Comparison of ENCODE assay signal across 22 cellular contexts in genomic region chr14:94348836-94349235, GRCh38. TPM values are rescaled to one million over a fixed set of nuclear protein-coding genes. Genes with fewer than 3 reads are reported as not detected.
DNase-seq lines count a peak whose midpoint lies in the region; ATAC-seq, FAIRE-seq and TF ChIP-seq lines count a peak whose summit lies in the region.
"Had no signal": no experiment of that assay in that cellular context is flagged by ENCODE, and none has a peak within 500 bp of the region (broad histone marks: within the 10 kb centered on the region; RNA-seq: fewer than 3 reads in every experiment).

No MANE protein-coding gene starts in this region.

- intact Hi-C loops in HepG2 (cut with micrococcal nuclease; ENCODE audit: unreplicated experiment), result no loop called here
- intact Hi-C loops in right lobe of liver (cut with DNase I), result no loop called here
- intact Hi-C loops in esophagus muscularis mucosa (cut with DNase I), result no loop called here

- POLR2A ChIA-PET in HepG2 (lab: Yijun Ruan, JAX), result interaction anchor here (1.4 to 1.7 kb wide), 2 partner anchors 28 to 56 kb away, joined by 4 read pairs; partner anchors contain the start of gene SERPINA10

- no TSS peak for BruUV-seq in HepG2 (replicated peaks; lab: Mats Ljungman, UMichigan)

- H3K27me3 ChIP-seq in HepG2 (ENCODE audit: control insufficient read depth in 1 of 2, insufficient read depth in 2 of 2, low read length in 2 of 2) (no peaks in the 10 kb centered on the region; a peak in 1 of 5 replicates), right lobe of liver (no peaks in the 10 kb centered on the region), esophagus muscularis mucosa (peaks cover 0 to 20% (median 0%) of the 10 kb centered on the region in 4 donors), small intestine (ENCODE audit: control insufficient read depth in 2 of 2, insufficient read depth in 2 of 2, low read length in 2 of 2) (peaks cover 0 to 2% of the 10 kb centered on the region in 2 donors)

- ATAC-seq in HepG2 (no peak), right lobe of liver (no peak), T-helper 17 cell (no peak)
- ATAC-seq: GM12878 had no signal

- H3K36me3 Mint-ChIP-seq in T-helper 17 cell (ENCODE audit: low read depth), result no peaks in the 10 kb centered on the region
- H3K36me3 Mint-ChIP-seq: CD4-positive, alpha-beta memory T cell had no signal

- peak overlapping the region; percentile 72 for H3K27ac Mint-ChIP-seq in T-helper 17 cell

- no peak for TF ChIP-seq RAD21 in HepG2 (CRISPR knock-in tag; IDR thresholded peaks at IDR 0.05)

- H3K4me3 Mint-ChIP-seq in T-helper 17 cell, result no peak overlapping the region
- H3K4me3 Mint-ChIP-seq: CD4-positive, alpha-beta memory T cell had no signal

- CTCF ChIA-PET in HepG2 (lab: Yijun Ruan, JAX; ENCODE audit: low intra/inter-chr PET ratio, low total read pairs), result no interaction called here

- H3K4me2 ChIP-seq in HepG2 (ENCODE audit: low read depth, low read length), result no peak overlapping the region

- H3K79me2 ChIP-seq in HepG2 (ENCODE audit: insufficient read depth, low read length), result no peaks in the 10 kb centered on the region

- H3K27me3 Mint-ChIP-seq in T-helper 17 cell, result no peaks in the 10 kb centered on the region

- FAIRE-seq in HepG2 (lab: Jason Lieb, UNC), result no peak
- no peak for FAIRE-seq in HTR-8/SVneo (lab: Jason Lieb, UNC)
- FAIRE-seq in small intestine (lab: Jason Lieb, UNC), result no peak
- FAIRE-seq: GM12878, GM19239, H1 had no signal

- H3K9ac ChIP-seq in HepG2 (ENCODE audit: insufficient read depth, low read depth, low read length), result no peak overlapping the region
- H3K9ac ChIP-seq: GM23248 had no signal

- H3K36me3 ChIP-seq in HepG2 (replicated peaks in 1 of 2; ENCODE audit: control insufficient read depth in 1 of 2, insufficient read depth in 2 of 2, low read length in 2 of 2), result no peaks in the 10 kb centered on the region
- H3K36me3 ChIP-seq in right lobe of liver, result no peaks in the 10 kb centered on the region
- no peaks in the 10 kb centered on the region for H3K36me3 ChIP-seq in esophagus muscularis mucosa
- H3K36me3 ChIP-seq in small intestine (ENCODE audit: control insufficient read depth in 2 of 2, insufficient read depth in 2 of 2, low read length in 2 of 2), result no peaks in the 10 kb centered on the region

- no peak for DNase-seq in HepG2 (ENCODE audit: low spot score)
- no peak for DNase-seq in right lobe of liver
- no peak for DNase-seq in T-helper 17 cell
- DNase-seq in esophagus muscularis mucosa (ENCODE audit: extremely low spot score), result peak; percentile 57
- DNase-seq in HTR-8/SVneo (ENCODE audit: insufficient read length, low spot score), result no peak
- no peak for DNase-seq in small intestine
- no peak for DNase-seq in medulla oblongata (ENCODE audit: extremely low spot score)
- DNase-seq: C1 segment of cervical spinal cord; CD4-positive, alpha-beta memory T cell; COR-L47; DMS153; DND-41; GDM1; GM23248; H7; HCEC 1CT had no signal

- H3K4me1 ChIP-seq in HepG2 (ENCODE audit: insufficient read depth, low read length) (peaks cover 79% of the 10 kb centered on the region), right lobe of liver (no peaks in the 10 kb centered on the region), esophagus muscularis mucosa (no peaks in the 10 kb centered on the region), small intestine (ENCODE audit: control insufficient read depth in 2 of 2, insufficient read depth in 1 of 2, low read depth in 1 of 2, low read length in 1 of 2) (no peaks in the 10 kb centered on the region)

- H3K9me3 ChIP-seq in HepG2 (ENCODE audit: low read length) (0 out of 2 replicates have a peak, but pooled peaks cover 5% of the 10 kb centered on the region), right lobe of liver (no peaks in the 10 kb centered on the region), T-helper 17 cell (ENCODE audit: control insufficient read depth, low read length, poor library complexity, severe bottlenecking) (no peaks in the 10 kb centered on the region), esophagus muscularis mucosa (no peaks in the 10 kb centered on the region), small intestine (ENCODE audit: control insufficient read depth, low read depth) (no peaks in the 10 kb centered on the region)

- H3K27ac ChIP-seq in HepG2 (ENCODE audit: extremely low read length, insufficient read depth, low read length), result no peak overlapping the region
- no peak overlapping the region for H3K27ac ChIP-seq in right lobe of liver
- H3K27ac ChIP-seq in esophagus muscularis mucosa (replicated peaks in 1 of 4), result no peak overlapping the region
- H3K27ac ChIP-seq in small intestine (ENCODE audit: low read depth in 1 of 2, low read length in 1 of 2), result no peak overlapping the region
- H3K27ac ChIP-seq: GM23248 had no signal

- TF ChIP-seq EP300 in HepG2 (IDR thresholded peaks at IDR 0.05; ENCODE audit: low read depth in 2 of 2, low read length in 2 of 2), result no peak
- TF ChIP-seq EP300 in HepG2 (CRISPR knock-in tag; IDR thresholded peaks at IDR 0.05; ENCODE audit: borderline replicate concordance), result no peak
- no peak for TF ChIP-seq EP300 in esophagus muscularis mucosa (IDR thresholded peaks at IDR 0.05)

- in situ Hi-C loops in HepG2 (cut with HindIII; ENCODE audit: extremely low pct_ligation_motif_present, low pct_unique_long_range_greater_than_20kb), result no loop called here

- H3K4me3 ChIP-seq in HepG2 (replicated peaks in 1 of 3; ENCODE audit: insufficient read depth in 1 of 3, low read depth in 2 of 3, low read length in 3 of 3) (no peak overlapping the region), right lobe of liver (no peak overlapping the region), esophagus muscularis mucosa (no peak overlapping the region), small intestine (ENCODE audit: low read depth in 1 of 2, low read length in 2 of 2) (no peak overlapping the region)
- H3K4me3 ChIP-seq: GM12878, GM23248 had no signal

- no peaks in the 10 kb centered on the region for H4K20me1 ChIP-seq in HepG2 (ENCODE audit: insufficient read depth, low read length)

- TF ChIP-seq POLR2A in HepG2 (IDR thresholded peaks at IDR 0.05; ENCODE audit: insufficient read depth in 1 of 2, low read depth in 2 of 2, low read length in 2 of 2) (no peak), right lobe of liver (IDR thresholded peaks at IDR 0.05) (no peak), esophagus muscularis mucosa (IDR thresholded peaks at IDR 0.05; ENCODE audit: low read depth) (no peak)

- no peak for TF ChIP-seq CTCF in HepG2 (CRISPR knock-in tag; IDR thresholded peaks at IDR 0.05)
- TF ChIP-seq CTCF in right lobe of liver (IDR thresholded peaks at IDR 0.05), result no peak
- TF ChIP-seq CTCF in esophagus muscularis mucosa (IDR thresholded peaks at IDR 0.05), result no peak

- peaks cover 7% of the 10 kb centered on the region for H3K4me1 Mint-ChIP-seq in T-helper 17 cell

- no peak overlapping the region for H2AFZ ChIP-seq in HepG2 (ENCODE audit: low read length)
- H2AFZ ChIP-seq: GM23248 had no signal

RNA-seq across cellular contexts. Expression of gene SERPINA2, which starts 17.7 kb away (rescaled TPM):
- total RNA-seq in HepG2 (2016; rRNA removed; fragmentation: Illumina TruSeq; extraction: Trizol) (0.24 TPM in 1 of 2 replicates, not detected in the other), right lobe of liver (not detected), T-helper 17 cell (not detected), esophagus muscularis mucosa (not detected)
- not detected in 2 replicates for total RNA-seq in HepG2 (2016; cell fraction: cytosol; rRNA removed; fragmentation: Illumina TruSeq; extraction: Trizol; ENCODE audit: low read depth)
- total RNA-seq in HepG2 (2016; cell fraction: insoluble cytoplasmic fraction; rRNA removed; fragmentation: Illumina TruSeq; extraction: Trizol), result 0.21 TPM in 1 of 2 replicates, not detected in the other
- total RNA-seq in HepG2 (2016; cell fraction: membrane; rRNA removed; fragmentation: Illumina TruSeq; extraction: Trizol), result not detected in 2 replicates
- total RNA-seq in HepG2 (2016; cell fraction: nucleus; rRNA removed; fragmentation: Illumina TruSeq; extraction: Trizol), result not detected in 2 replicates
- polyA plus RNA-seq in HepG2 (2011; rRNA removed) (0.08 TPM in 1 of 2 replicates, not detected in the other), small intestine (not detected)
- polyA plus RNA-seq in HepG2 (2011; cell fraction: cytosol; rRNA removed), result not detected in 2 replicates
- 0.81 and 0.84 TPM in 2 replicates for polyA plus RNA-seq in HepG2 (2011; cell fraction: nucleus; rRNA removed)
- 0.17 TPM in 1 of 2 replicates, not detected in the other for polyA plus RNA-seq in HepG2 (2012)
- not detected in 2 replicates for polyA plus RNA-seq in HepG2 (2016; cell fraction: cytosol; fragmentation: Illumina TruSeq; extraction: Trizol; ENCODE audit: low read depth)
- polyA plus RNA-seq in HepG2 (2016; cell fraction: insoluble cytoplasmic fraction; fragmentation: Illumina TruSeq; extraction: Trizol; ENCODE audit: low read depth), result not detected in 2 replicates
- polyA plus RNA-seq in HepG2 (2016; cell fraction: membrane; fragmentation: Illumina TruSeq; extraction: Trizol; ENCODE audit: low read depth), result 0.21 TPM in 1 of 2 replicates, not detected in the other
- not detected in 2 replicates for polyA plus RNA-seq in HepG2 (2016; cell fraction: nucleus; fragmentation: Illumina TruSeq; extraction: Trizol; ENCODE audit: insufficient read depth, low read depth)
- not detected in 2 replicates for polyA minus RNA-seq in HepG2 (2011; rRNA and poly(A)+ RNA removed; ENCODE audit: low replicate concordance)
- polyA minus RNA-seq in HepG2 (2011; cell fraction: cytosol; rRNA and poly(A)+ RNA removed), result not detected in 2 replicates
- 0.87 and 1.4 TPM in 2 replicates for polyA minus RNA-seq in HepG2 (2011; cell fraction: nucleus; rRNA and poly(A)+ RNA removed)
- total RNA-seq: A172; A673; CD4-positive, alpha-beta memory T cell; GM12878; GM23248; H1; H7 had no signal
- polyA plus RNA-seq: BJ; CD4-positive, alpha-beta memory T cell; GM12878; GM23248; H1 had no signal

RNA-seq across cellular contexts. Expression of gene SERPINA6, which starts 25.7 kb away (rescaled TPM):
- 144 and 260 TPM in 2 replicates for total RNA-seq in HepG2 (2016; rRNA removed; fragmentation: Illumina TruSeq; extraction: Trizol)
- total RNA-seq in HepG2 (2016; cell fraction: cytosol; rRNA removed; fragmentation: Illumina TruSeq; extraction: Trizol; ENCODE audit: low read depth), result 46.5 and 59.8 TPM in 2 replicates
- total RNA-seq in HepG2 (2016; cell fraction: insoluble cytoplasmic fraction; rRNA removed; fragmentation: Illumina TruSeq; extraction: Trizol), result 147 and 255 TPM in 2 replicates
- 72.4 and 91.0 TPM in 2 replicates for total RNA-seq in HepG2 (2016; cell fraction: membrane; rRNA removed; fragmentation: Illumina TruSeq; extraction: Trizol)
- 209 and 232 TPM in 2 replicates for total RNA-seq in HepG2 (2016; cell fraction: nucleus; rRNA removed; fragmentation: Illumina TruSeq; extraction: Trizol)
- polyA plus RNA-seq in HepG2 (2011; rRNA removed), result 333 and 391 TPM in 2 replicates
- 334 and 367 TPM in 2 replicates for polyA plus RNA-seq in HepG2 (2011; cell fraction: cytosol; rRNA removed)
- polyA plus RNA-seq in HepG2 (2011; cell fraction: nucleus; rRNA removed), result 148 and 149 TPM in 2 replicates
- polyA plus RNA-seq in HepG2 (2012), result 165 and 183 TPM in 2 replicates
- 50.8 and 68.1 TPM in 2 replicates for polyA plus RNA-seq in HepG2 (2016; cell fraction: cytosol; fragmentation: Illumina TruSeq; extraction: Trizol; ENCODE audit: low read depth)
- polyA plus RNA-seq in HepG2 (2016; cell fraction: insoluble cytoplasmic fraction; fragmentation: Illumina TruSeq; extraction: Trizol; ENCODE audit: low read depth), result 148 and 161 TPM in 2 replicates
- 59.5 and 79.3 TPM in 2 replicates for polyA plus RNA-seq in HepG2 (2016; cell fraction: membrane; fragmentation: Illumina TruSeq; extraction: Trizol; ENCODE audit: low read depth)
- 298 and 309 TPM in 2 replicates for polyA plus RNA-seq in HepG2 (2016; cell fraction: nucleus; fragmentation: Illumina TruSeq; extraction: Trizol; ENCODE audit: insufficient read depth, low read depth)
- 295 TPM in 1 of 2 replicates, not detected in the other for polyA minus RNA-seq in HepG2 (2011; rRNA and poly(A)+ RNA removed; ENCODE audit: low replicate concordance)
- polyA minus RNA-seq in HepG2 (2011; cell fraction: cytosol; rRNA and poly(A)+ RNA removed), result 62.1 and 78.1 TPM in 2 replicates
- 54.3 and 66.5 TPM in 2 replicates for polyA minus RNA-seq in HepG2 (2011; cell fraction: nucleus; rRNA and poly(A)+ RNA removed)
- total RNA-seq in right lobe of liver, result 100 to 1,000 TPM; 185 to 407 (median 236) TPM
- not detected for total RNA-seq in T-helper 17 cell
- total RNA-seq in esophagus muscularis mucosa, result not detected
- polyA plus RNA-seq in small intestine, result under 1 TPM in 1 of 3 donors, not detected in 2; 0.07 TPM
- total RNA-seq: A172; A673; CD4-positive, alpha-beta memory T cell; GM23248; H1; H7 had no signal
- polyA plus RNA-seq: BJ; CD4-positive, alpha-beta memory T cell; GM23248; H1 had no signal

RNA-seq across cellular contexts. Expression of gene SERPINA1, which starts 39.6 kb away (rescaled TPM):
- total RNA-seq in HepG2 (2016; rRNA removed; fragmentation: Illumina TruSeq; extraction: Trizol) (2,013 and 3,266 TPM in 2 replicates), right lobe of liver (over 10,000 TPM; 18,575 to 39,670 (median 31,917) TPM), T-helper 17 cell (10 to 100 TPM in 1 of 2 donors, 1 to 10 TPM in 1; 3.5 to 15.5 TPM), esophagus muscularis mucosa (10 to 100 TPM in 1 of 4 donors, 1 to 10 TPM in 3; 1.7 to 20.2 (median 2.2) TPM)
- total RNA-seq in HepG2 (2016; cell fraction: cytosol; rRNA removed; fragmentation: Illumina TruSeq; extraction: Trizol; ENCODE audit: low read depth), result 1,032 and 1,133 TPM in 2 replicates
- total RNA-seq in HepG2 (2016; cell fraction: insoluble cytoplasmic fraction; rRNA removed; fragmentation: Illumina TruSeq; extraction: Trizol), result 1,778 and 3,168 TPM in 2 replicates
- total RNA-seq in HepG2 (2016; cell fraction: membrane; rRNA removed; fragmentation: Illumina TruSeq; extraction: Trizol), result 2,429 and 2,540 TPM in 2 replicates
- total RNA-seq in HepG2 (2016; cell fraction: nucleus; rRNA removed; fragmentation: Illumina TruSeq; extraction: Trizol), result 3,105 and 3,600 TPM in 2 replicates
- polyA plus RNA-seq in HepG2 (2011; rRNA removed) (11,015 and 14,177 TPM in 2 replicates), small intestine (100 to 1,000 TPM; 204 to 389 (median 272) TPM)
- polyA plus RNA-seq in HepG2 (2011; cell fraction: cytosol; rRNA removed), result 9,533 and 11,655 TPM in 2 replicates
- 2,313 and 3,208 TPM in 2 replicates for polyA plus RNA-seq in HepG2 (2011; cell fraction: nucleus; rRNA removed)
- polyA plus RNA-seq in HepG2 (2012), result 7,481 and 10,843 TPM in 2 replicates
- 4,767 and 4,962 TPM in 2 replicates for polyA plus RNA-seq in HepG2 (2016; cell fraction: cytosol; fragmentation: Illumina TruSeq; extraction: Trizol; ENCODE audit: low read depth)
- 4,118 and 4,730 TPM in 2 replicates for polyA plus RNA-seq in HepG2 (2016; cell fraction: insoluble cytoplasmic fraction; fragmentation: Illumina TruSeq; extraction: Trizol; ENCODE audit: low read depth)
- polyA plus RNA-seq in HepG2 (2016; cell fraction: membrane; fragmentation: Illumina TruSeq; extraction: Trizol; ENCODE audit: low read depth), result 6,083 and 6,679 TPM in 2 replicates
- polyA plus RNA-seq in HepG2 (2016; cell fraction: nucleus; fragmentation: Illumina TruSeq; extraction: Trizol; ENCODE audit: insufficient read depth, low read depth), result 8,870 and 9,648 TPM in 2 replicates
- 7.6 and 11,192 TPM in 2 replicates for polyA minus RNA-seq in HepG2 (2011; rRNA and poly(A)+ RNA removed; ENCODE audit: low replicate concordance)
- polyA minus RNA-seq in HepG2 (2011; cell fraction: cytosol; rRNA and poly(A)+ RNA removed), result 3,443 and 4,995 TPM in 2 replicates
- 1,177 and 2,207 TPM in 2 replicates for polyA minus RNA-seq in HepG2 (2011; cell fraction: nucleus; rRNA and poly(A)+ RNA removed)
- total RNA-seq: A673, H1, H7 had no signal
- polyA plus RNA-seq: CD4-positive, alpha-beta memory T cell had no signal

RNA-seq across cellular contexts. Expression of gene SERPINA10, which starts 55.8 kb away (rescaled TPM):
- total RNA-seq in HepG2 (2016; rRNA removed; fragmentation: Illumina TruSeq; extraction: Trizol) (12.1 and 20.1 TPM in 2 replicates), right lobe of liver (100 to 1,000 TPM; 114 to 400 (median 239) TPM), T-helper 17 cell (not detected), esophagus muscularis mucosa (not detected)
- 2.9 and 3.2 TPM in 2 replicates for total RNA-seq in HepG2 (2016; cell fraction: cytosol; rRNA removed; fragmentation: Illumina TruSeq; extraction: Trizol; ENCODE audit: low read depth)
- total RNA-seq in HepG2 (2016; cell fraction: insoluble cytoplasmic fraction; rRNA removed; fragmentation: Illumina TruSeq; extraction: Trizol), result 12.4 and 19.4 TPM in 2 replicates
- total RNA-seq in HepG2 (2016; cell fraction: membrane; rRNA removed; fragmentation: Illumina TruSeq; extraction: Trizol), result 7.0 and 7.6 TPM in 2 replicates
- 15.9 and 21.0 TPM in 2 replicates for total RNA-seq in HepG2 (2016; cell fraction: nucleus; rRNA removed; fragmentation: Illumina TruSeq; extraction: Trizol)
- polyA plus RNA-seq in HepG2 (2011; rRNA removed) (17.3 and 20.2 TPM in 2 replicates), small intestine (under 1 TPM in 1 of 3 donors, not detected in 2; 0.06 TPM)
- 11.5 and 15.3 TPM in 2 replicates for polyA plus RNA-seq in HepG2 (2011; cell fraction: cytosol; rRNA removed)
- 5.4 and 6.4 TPM in 2 replicates for polyA plus RNA-seq in HepG2 (2011; cell fraction: nucleus; rRNA removed)
- 14.6 and 20.7 TPM in 2 replicates for polyA plus RNA-seq in HepG2 (2012)
- polyA plus RNA-seq in HepG2 (2016; cell fraction: cytosol; fragmentation: Illumina TruSeq; extraction: Trizol; ENCODE audit: low read depth), result 1.4 and 1.5 TPM in 2 replicates
- polyA plus RNA-seq in HepG2 (2016; cell fraction: insoluble cytoplasmic fraction; fragmentation: Illumina TruSeq; extraction: Trizol; ENCODE audit: low read depth), result 9.7 and 11.2 TPM in 2 replicates
- polyA plus RNA-seq in HepG2 (2016; cell fraction: membrane; fragmentation: Illumina TruSeq; extraction: Trizol; ENCODE audit: low read depth), result 3.7 and 4.1 TPM in 2 replicates
- polyA plus RNA-seq in HepG2 (2016; cell fraction: nucleus; fragmentation: Illumina TruSeq; extraction: Trizol; ENCODE audit: insufficient read depth, low read depth), result 22.0 and 24.2 TPM in 2 replicates
- polyA minus RNA-seq in HepG2 (2011; rRNA and poly(A)+ RNA removed; ENCODE audit: low replicate concordance), result 26.7 TPM in 1 of 2 replicates, not detected in the other
- 15.7 and 16.5 TPM in 2 replicates for polyA minus RNA-seq in HepG2 (2011; cell fraction: cytosol; rRNA and poly(A)+ RNA removed)
- polyA minus RNA-seq in HepG2 (2011; cell fraction: nucleus; rRNA and poly(A)+ RNA removed), result 13.5 and 16.3 TPM in 2 replicates
- total RNA-seq: A172; A673; CD4-positive, alpha-beta memory T cell; GM12878; GM23248; H1; H7 had no signal
- polyA plus RNA-seq: BJ; CD4-positive, alpha-beta memory T cell; GM12878; GM23248; H1 had no signal

Comparison
In these comparisons a context has a peak if more than half of its experiments do, and no peak if none do; other contexts are left out.
1. RNA of gene SERPINA6, which starts 25.7 kb away (total RNA-seq): 46.5 to 260 TPM in HepG2 and 185 to 407 TPM in right lobe of liver; not detected in T-helper 17 cell and not detected in esophagus muscularis mucosa; every median in the first group is over 10 times any median in the second.
2. RNA of gene SERPINA1, which starts 39.6 kb away (total RNA-seq): 18,575 to 39,670 TPM in right lobe of liver and 1,032 to 3,600 TPM in HepG2; 3.5 to 15.5 TPM in T-helper 17 cell and 1.7 to 20.2 TPM in esophagus muscularis mucosa; every median in the first group is over 10 times any median in the second.